In the genomic region with DNA sequence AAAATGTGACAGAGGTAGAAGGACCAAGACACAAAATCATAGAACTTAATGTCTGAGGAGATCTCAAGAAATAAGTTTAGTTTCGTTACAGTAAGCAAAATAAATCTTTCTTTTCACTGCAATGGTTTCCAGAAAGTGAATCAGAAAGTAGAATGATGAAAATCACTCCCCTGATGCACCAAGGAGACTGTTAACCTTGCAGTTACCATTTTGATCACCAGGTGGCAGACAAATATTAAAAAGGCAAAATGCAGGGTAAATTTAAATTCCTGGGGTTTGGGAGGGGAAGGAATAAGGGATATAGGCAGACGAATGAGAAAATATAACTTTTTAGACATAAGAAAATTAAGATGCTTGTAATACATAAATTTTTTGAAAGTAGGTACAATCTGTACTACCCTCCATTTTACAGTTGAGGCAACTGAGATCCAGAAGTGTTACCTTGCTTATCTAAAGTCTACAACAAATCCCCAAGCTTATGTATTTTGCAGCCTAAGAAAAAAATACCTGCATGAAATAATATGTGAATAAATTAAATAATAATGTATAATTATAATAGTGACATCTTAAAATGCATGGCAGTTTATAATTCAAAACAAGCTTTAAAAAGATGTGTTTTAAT, we compare ENCODE assay signal across 8 cellular contexts.
DNase-seq lines count a peak whose midpoint lies in the region; ATAC-seq and TF ChIP-seq lines count a peak whose summit lies in the region.

No MANE protein-coding gene starts in this region.

- H3K27ac ChIP-seq in adrenal gland, result no peak overlapping the region
- H3K27ac ChIP-seq in uterus, result no peak overlapping the region

- no peaks in the 10 kb centered on the region for H3K9me3 ChIP-seq in adrenal gland (replicated peaks in 1 of 3)
- no peaks in the 10 kb centered on the region for H3K9me3 ChIP-seq in uterus

- no peaks in the 10 kb centered on the region for H3K36me3 ChIP-seq in adrenal gland (replicated peaks in 1 of 2)
- no peaks in the 10 kb centered on the region for H3K36me3 ChIP-seq in uterus

- ATAC-seq in HG02610 (IDR thresholded peaks at IDR 0.05; ENCODE audit: unreplicated experiment) (peak; percentile 62), GM18870 (IDR thresholded peaks at IDR 0.05; ENCODE audit: unreplicated experiment) (no peak)

- no peaks in the 10 kb centered on the region for H3K9me3 Mint-ChIP-seq in CD14-positive monocyte

- DNase-seq in CD14-positive monocyte (ENCODE audit: low spot score) (no peak), NCI-H1694 (lab: John Stamatoyannopoulos, UW) (peak; percentile 39), adrenal gland (peak in 3 of 7 donors; percentile 16 to 21 (median 19)), kidney glomerular epithelial cell (lab: John Stamatoyannopoulos, UW) (peak; percentile 27), uterus (no peak)

- no peaks in the 10 kb centered on the region for H3K27me3 Mint-ChIP-seq in CD14-positive monocyte (ENCODE audit: low read depth in 3 of 3)

- H3K36me3 Mint-ChIP-seq in CD14-positive monocyte, result peaks cover 0 to 3% of the 10 kb centered on the region in 2 donors

- no peak overlapping the region for H3K27ac Mint-ChIP-seq in CD14-positive monocyte

- H3K27me3 ChIP-seq in adrenal gland (no peaks in the 10 kb centered on the region), uterus (no peaks in the 10 kb centered on the region)

- no peaks in the 10 kb centered on the region for H3K4me1 ChIP-seq in adrenal gland (replicated peaks in 1 of 2)
- H3K4me1 ChIP-seq in uterus, result no peaks in the 10 kb centered on the region

- no peak overlapping the region for H3K4me3 Mint-ChIP-seq in CD14-positive monocyte

- WGBS in adrenal gland, 4 donors, result 32 to 40% (median 36%) methylated on average over 2 of the region's 2 CpGs

- TF ChIP-seq CTCF in CD14-positive monocyte (IDR thresholded peaks at IDR 0.05) (peak; percentile 78), GM12873 (IDR thresholded peaks at IDR 0.05; ENCODE audit: insufficient read depth, low read depth, low read length, missing control alignments) (peak; percentile 56), adrenal gland (IDR thresholded peaks at IDR 0.05) (peak; percentile 44 to 66 (median 52)), uterus (IDR thresholded peaks at IDR 0.05) (peak in 2 of 4 experiments; percentile 24 to 40)

- intact Hi-C loops in CD14-positive monocyte (cut with micrococcal nuclease), result loop anchor here (5.0 kb wide), 2 partner anchors 401 to 946 kb away; no protein-coding TSS in a partner anchor
- intact Hi-C loops in adrenal gland (cut with DNase I), result loop anchor here in 1 of 2 donors (5.0 kb wide), 1 partner anchor 346 kb away; no protein-coding TSS in a partner anchor
- intact Hi-C loops in uterus (cut with DNase I; ENCODE audit: low total_unique reads), result no loop called here

- no peak overlapping the region for H3K4me3 ChIP-seq in adrenal gland
- no peak overlapping the region for H3K4me3 ChIP-seq in uterus

- no peak for TF ChIP-seq POLR2A in adrenal gland (IDR thresholded peaks at IDR 0.05)
- TF ChIP-seq POLR2A in uterus (IDR thresholded peaks at IDR 0.05), result no peak

- no peaks in the 10 kb centered on the region for H3K4me1 Mint-ChIP-seq in CD14-positive monocyte

Comparison
In these comparisons a context has a peak if more than half of its experiments do, and no peak if none do; other contexts are left out.
1. DNase-seq: peak in NCI-H1694 (single experiment) and kidney glomerular epithelial cell (single experiment); none in CD14-positive monocyte (single experiment) and uterus (0 of 2).